8 cellular contexts compared by ENCODE assay signal in the genomic region with DNA sequence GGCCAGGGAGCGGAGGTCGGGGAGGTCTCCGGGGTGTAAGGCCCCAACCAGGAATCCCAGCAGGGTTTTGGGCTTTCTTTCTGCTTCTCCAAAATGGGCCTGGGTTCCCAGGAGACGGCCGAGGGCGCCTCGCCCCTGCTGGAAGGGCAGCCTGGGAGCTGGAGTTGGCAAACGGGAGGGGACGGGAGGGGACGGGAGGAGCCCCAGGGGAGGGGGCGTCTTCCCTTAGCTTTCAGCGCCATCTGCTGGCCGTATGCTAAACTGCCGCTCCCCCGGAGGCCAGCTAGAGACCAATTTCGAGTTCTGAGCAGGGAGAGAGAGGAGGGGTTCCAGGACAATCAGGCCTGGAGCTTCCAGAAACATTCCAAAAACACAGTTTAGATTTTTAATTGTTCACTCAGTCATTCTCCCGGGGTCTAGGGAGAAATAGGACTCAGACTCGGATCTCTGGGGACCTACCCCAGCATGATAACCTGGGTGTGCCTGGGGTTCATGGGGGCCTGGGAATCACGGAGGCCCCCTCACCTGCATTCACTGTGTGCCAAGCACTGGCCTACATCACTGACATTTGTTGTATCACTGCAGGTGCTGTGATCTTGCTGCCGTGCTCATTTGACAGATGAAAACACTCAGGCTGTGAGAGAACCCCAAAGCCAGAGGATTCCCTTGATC. TPM values are rescaled to one million over a fixed set of nuclear protein-coding genes. Genes with fewer than 3 reads are reported as not detected.
A peak's percentile ranks its signal among the peaks of the same experiment; 100 is the strongest.
DNase-seq lines count a peak whose midpoint lies in the region; ATAC-seq and TF ChIP-seq lines count a peak whose summit lies in the region.

No MANE protein-coding gene starts in this region.

- no peaks in the 10 kb centered on the region for H3K9me3 Mint-ChIP-seq in CD4-positive, alpha-beta T cell
- no peaks in the 10 kb centered on the region for H3K9me3 Mint-ChIP-seq in activated CD8-positive, alpha-beta memory T cell treated with anti-CD3 and anti-CD28 coated beads, Interleukin-2, amount 10 ng/mL, durations not matched to agents 7 days and 5 days (ENCODE audit: low read depth)
- no peaks in the 10 kb centered on the region for H3K9me3 Mint-ChIP-seq in endothelial cell (ENCODE audit: unreplicated experiment)

- intact Hi-C loops in CD4-positive, alpha-beta T cell (cut with DNase I, micrococcal nuclease) = loop anchor here (1.0 to 5.0 kb wide), 4 partner anchors 77 to 285 kb away; a partner anchor contains a TSS

- H3K27ac ChIP-seq in CD4-positive, alpha-beta T cell (ENCODE audit: low read depth, low read length) = no peak overlapping the region

- H3K4me3 Mint-ChIP-seq in CD4-positive, alpha-beta T cell = no peak overlapping the region
- H3K4me3 Mint-ChIP-seq in activated CD8-positive, alpha-beta memory T cell treated with anti-CD3 and anti-CD28 coated beads, Interleukin-2, amount 10 ng/mL, durations not matched to agents 7 days and 5 days = no peak overlapping the region
- no peak overlapping the region for H3K4me3 Mint-ChIP-seq in endothelial cell (ENCODE audit: unreplicated experiment)

- DNase-seq in CD4-positive, alpha-beta T cell = peak; percentile 63 to 91 (median 80)
- DNase-seq in HPDE6-E6E7 (ENCODE audit: extremely low spot score) (peak; percentile 73), NOMO-1 treated with DMSO at 0.1 percent for 48 hours (lab: John Stamatoyannopoulos, UW; ENCODE audit: unreplicated experiment) (peak; percentile 33), endothelial cell (ENCODE audit: low spot score) (peak; percentile 96), mucosa of gallbladder (ENCODE audit: low spot score) (peak; percentile 77)
- DNase-seq in activated CD8-positive, alpha-beta memory T cell treated with anti-CD3 and anti-CD28 coated beads, Interleukin-2, amount 10 ng/mL, durations not matched to agents 7 days and 5 days = peak; percentile 85
- peak; percentile 47 to 87 for DNase-seq in stimulated activated CD8-positive, alpha-beta memory T cell treated with anti-CD3 and anti-CD28 coated beads, Interleukin-4, amount 100 ng/mL, for 4 hours (ENCODE audit: low read depth in 2 of 2, low spot score in 1 of 2)

- POLR2A ChIA-PET in CD4-positive, alpha-beta T cell (lab: Charles Lee) = interaction anchor here (1.0 to 1.4 kb wide), 3 partner anchors 23 to 76 kb away, joined by 3 to 16 read pairs (median 5); a partner anchor contains a TSS

- peaks cover 15% of the 10 kb centered on the region for H3K27me3 ChIP-seq in CD4-positive, alpha-beta T cell (ENCODE audit: control insufficient read depth, insufficient read depth, low read length)

- H3K27me3 Mint-ChIP-seq in CD4-positive, alpha-beta T cell = peaks cover 33% of the 10 kb centered on the region
- peaks cover 17% of the 10 kb centered on the region for H3K27me3 Mint-ChIP-seq in activated CD8-positive, alpha-beta memory T cell treated with anti-CD3 and anti-CD28 coated beads, Interleukin-2, amount 10 ng/mL, durations not matched to agents 7 days and 5 days
- H3K27me3 Mint-ChIP-seq in endothelial cell (ENCODE audit: unreplicated experiment) = peaks cover 10% of the 10 kb centered on the region

- no peak overlapping the region for H3K27ac Mint-ChIP-seq in CD4-positive, alpha-beta T cell
- H3K27ac Mint-ChIP-seq in activated CD8-positive, alpha-beta memory T cell treated with anti-CD3 and anti-CD28 coated beads, Interleukin-2, amount 10 ng/mL, durations not matched to agents 7 days and 5 days = no peak overlapping the region
- H3K27ac Mint-ChIP-seq in endothelial cell (ENCODE audit: unreplicated experiment) = no peak overlapping the region

- no peaks in the 10 kb centered on the region for H3K4me1 Mint-ChIP-seq in CD4-positive, alpha-beta T cell (ENCODE audit: low read depth)
- H3K4me1 Mint-ChIP-seq in activated CD8-positive, alpha-beta memory T cell treated with anti-CD3 and anti-CD28 coated beads, Interleukin-2, amount 10 ng/mL, durations not matched to agents 7 days and 5 days = peaks cover 3% of the 10 kb centered on the region
- no peaks in the 10 kb centered on the region for H3K4me1 Mint-ChIP-seq in endothelial cell (ENCODE audit: unreplicated experiment)

- ATAC-seq in CD4-positive, alpha-beta T cell (ENCODE audit: poor library complexity) = peak; percentile 92
- peak; percentile 87 for ATAC-seq in activated CD8-positive, alpha-beta memory T cell treated with anti-CD3 and anti-CD28 coated beads, Interleukin-2, amount 10 ng/mL, durations not matched to agents 7 days and 5 days
- no peak for ATAC-seq in GM21529 (IDR thresholded peaks at IDR 0.05; ENCODE audit: unreplicated experiment)

- peak; percentile 98 for TF ChIP-seq CTCF in CD4-positive, alpha-beta T cell (IDR thresholded peaks at IDR 0.05)
- peak; percentile 96 for TF ChIP-seq CTCF in endothelial cell (IDR thresholded peaks at IDR 0.05; ENCODE audit: unreplicated experiment)

- CTCF ChIA-PET in CD4-positive, alpha-beta T cell (lab: Charles Lee) = interaction anchor here (0.7 to 6.7 kb wide), 12 partner anchors 9 to 283 kb away, joined by 3 to 157 read pairs (median 4); no protein-coding TSS in a partner anchor
- CTCF ChIA-PET in activated CD8-positive, alpha-beta memory T cell treated with anti-CD3 and anti-CD28 coated beads, Interleukin-2, amount 10 ng/mL, durations not matched to agents 7 days and 5 days (lab: Charles Lee) = interaction anchor here (0.6 to 19.9 kb wide), 34 partner anchors 9 to 167 kb away, joined by 3 to 609 read pairs (median 4); a partner anchor contains a TSS

- no peaks in the 10 kb centered on the region for H3K36me3 Mint-ChIP-seq in CD4-positive, alpha-beta T cell (ENCODE audit: low read depth)
- H3K36me3 Mint-ChIP-seq in activated CD8-positive, alpha-beta memory T cell treated with anti-CD3 and anti-CD28 coated beads, Interleukin-2, amount 10 ng/mL, durations not matched to agents 7 days and 5 days = no peaks in the 10 kb centered on the region
- no peaks in the 10 kb centered on the region for H3K36me3 Mint-ChIP-seq in endothelial cell (ENCODE audit: low read depth, unreplicated experiment)

- no peaks in the 10 kb centered on the region for H3K9me3 ChIP-seq in CD4-positive, alpha-beta T cell (ENCODE audit: control insufficient read depth, low read length)

RNA-seq across cellular contexts. Expression of a gene that starts 23.0 kb away (rescaled TPM):
- total RNA-seq in CD4-positive, alpha-beta T cell = 10 to 100 TPM; 47.7 to 50.8 TPM
- 10 to 100 TPM; 25.2 to 28.9 TPM for total RNA-seq in activated CD8-positive, alpha-beta memory T cell treated with anti-CD3 and anti-CD28 coated beads, Interleukin-2, amount 10 ng/mL, durations not matched to agents 7 days and 5 days
- total RNA-seq in endothelial cell (ENCODE audit: unreplicated experiment) (16.7 TPM), mucosa of gallbladder (15.0 TPM)

Comparison
In these comparisons a context has a peak if more than half of its experiments do, and no peak if none do; other contexts are left out.
1. DNase-seq: peak in every context shown above with its lines; median percentile 96 in endothelial cell; 85 in activated CD8-positive, alpha-beta memory T cell treated with anti-CD3 and anti-CD28 coated beads, Interleukin-2, amount 10 ng/mL, durations not matched to agents 7 days and 5 days; 80 in CD4-positive, alpha-beta T cell; 77 in mucosa of gallbladder; 73 in HPDE6-E6E7; 67 in stimulated activated CD8-positive, alpha-beta memory T cell treated with anti-CD3 and anti-CD28 coated beads, Interleukin-4, amount 100 ng/mL, for 4 hours; 33 in NOMO-1 treated with DMSO at 0.1 percent for 48 hours.